Comparison of ENCODE assay signal across 14 cellular contexts in the genomic region with DNA sequence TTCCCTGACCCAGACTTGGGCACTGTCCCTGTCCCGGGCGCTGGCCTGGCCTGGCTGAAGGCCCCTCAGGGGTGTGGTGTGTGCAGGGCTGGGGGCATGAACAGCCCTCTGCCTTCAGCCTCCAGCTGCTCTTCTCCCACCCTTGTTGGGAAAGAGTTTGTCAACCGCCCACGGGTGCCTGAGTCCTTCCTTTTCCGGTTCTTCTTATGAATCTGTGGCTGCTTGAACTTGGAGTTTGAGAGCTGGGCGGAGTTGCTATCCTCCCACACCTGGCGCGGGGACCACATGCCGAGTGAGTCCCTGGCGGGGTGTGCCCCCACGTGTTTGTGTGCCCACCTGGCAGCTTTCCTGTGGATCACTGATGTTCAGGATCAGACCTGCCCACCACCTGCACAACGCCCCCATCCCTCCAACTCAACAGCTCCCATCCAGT. TPM values are rescaled to one million over a fixed set of nuclear protein-coding genes. Genes with fewer than 3 reads are reported as not detected.
DNase-seq lines count a peak whose midpoint lies in the region; ATAC-seq, FAIRE-seq and TF ChIP-seq lines count a peak whose summit lies in the region.
"Had no signal": no experiment of that assay in that cellular context is flagged by ENCODE, and none has a peak within 500 bp of the region (broad histone marks: within the 10 kb centered on the region; RNA-seq: fewer than 3 reads in every experiment).

No MANE protein-coding gene starts in this region.

- peaks cover 0 to 3% (median 0%) of the 10 kb centered on the region in 3 donors for H3K4me1 Mint-ChIP-seq in CD8-positive, alpha-beta memory T cell

- H3K27me3 ChIP-seq in A673 (replicated peaks; ENCODE audit: insufficient read depth, low read depth, low read length, poor library complexity) (no peaks in the 10 kb centered on the region), left lung (peaks cover 0 to 12% of the 10 kb centered on the region in 2 donors)
- no peaks in the 10 kb centered on the region for H3K27me3 ChIP-seq in CD8-positive, alpha-beta memory T cell (ENCODE audit: insufficient read depth, low read length, poor library complexity, severe bottlenecking)
- H3K27me3 ChIP-seq: right atrium auricular region had no signal

- TF ChIP-seq POLR2A in GM12892 (IDR thresholded peaks at IDR 0.05; ENCODE audit: low read depth, low read length): no peak

- H3K36me3 ChIP-seq in A673 (ENCODE audit: insufficient read depth, low read length, poor library complexity, severe bottlenecking) (no peaks in the 10 kb centered on the region), left lung (no peaks in the 10 kb centered on the region)
- no peaks in the 10 kb centered on the region for H3K36me3 ChIP-seq in CD8-positive, alpha-beta memory T cell (ENCODE audit: insufficient read depth, low read length)
- H3K36me3 ChIP-seq: right atrium auricular region had no signal

- peaks cover 4 to 24% of the 10 kb centered on the region in 2 donors for H3K27me3 Mint-ChIP-seq in CD8-positive, alpha-beta memory T cell
- H3K27me3 Mint-ChIP-seq: activated CD4-positive, alpha-beta T cell treated with anti-CD3 and anti-CD28 coated beads for 36 hours had no signal

- H3K27ac Mint-ChIP-seq in CD8-positive, alpha-beta memory T cell: peak overlapping the region in 1 of 8 donors; percentile 24
- H3K27ac Mint-ChIP-seq: activated CD4-positive, alpha-beta T cell treated with anti-CD3 and anti-CD28 coated beads for 36 hours; activated T-helper 2 cell treated with anti-CD3 and anti-CD28 coated beads, Interferon-gamma antibody, Interleukin-2, Interleukin-4, amounts not matched to agents 10 μg/mL and 5 μg/mL and 100 μg/mL, durations not matched to agents 14 hours and 24 hours and 36 hours had no signal

- intact Hi-C loops in A673 (cut with micrococcal nuclease; ENCODE audit: unreplicated experiment) (no loop called here), left lung (cut with DNase I) (no loop called here)

- H3K4me3 Mint-ChIP-seq in CD8-positive, alpha-beta memory T cell: no peak overlapping the region
- H3K4me3 Mint-ChIP-seq: activated CD4-positive, alpha-beta T cell treated with anti-CD3 and anti-CD28 coated beads for 36 hours had no signal

- ATAC-seq in left lung: peak; percentile 53
- ATAC-seq: activated CD4-positive, alpha-beta T cell treated with anti-CD3 and anti-CD28 coated beads for 36 hours; foreskin keratinocyte had no signal

- H3K36me3 Mint-ChIP-seq in CD8-positive, alpha-beta memory T cell: no peaks in the 10 kb centered on the region

- peak; percentile 65 for FAIRE-seq in GM12892 (lab: Jason Lieb, UNC)

- no peaks in the 10 kb centered on the region for H3K9me3 Mint-ChIP-seq in CD8-positive, alpha-beta memory T cell
- H3K9me3 Mint-ChIP-seq: activated T-helper 2 cell treated with anti-CD3 and anti-CD28 coated beads, Interferon-gamma antibody, Interleukin-2, Interleukin-4, amounts not matched to agents 10 μg/mL and 5 μg/mL and 100 μg/mL, durations not matched to agents 14 hours and 24 hours and 36 hours had no signal

- peaks cover 25% of the 10 kb centered on the region for H3K4me1 ChIP-seq in A673 (ENCODE audit: insufficient read depth, low read length, poor library complexity, severe bottlenecking)
- H3K4me1 ChIP-seq in left lung: peaks cover 3 to 24% of the 10 kb centered on the region in 2 donors
- H3K4me1 ChIP-seq in CD8-positive, alpha-beta memory T cell (ENCODE audit: insufficient read depth, low read length): no peaks in the 10 kb centered on the region
- H3K4me1 ChIP-seq: foreskin keratinocyte, right atrium auricular region had no signal

- POLR2A ChIA-PET in A673 (lab: Charles Lee; ENCODE audit: low non-redundant PET): no interaction called here
- POLR2A ChIA-PET in CD8-positive, alpha-beta memory T cell (lab: Charles Lee): no interaction called here

- H3K4me3 ChIP-seq in A673 (ENCODE audit: low read depth, low read length, poor library complexity, severe bottlenecking): no peak overlapping the region
- H3K4me3 ChIP-seq in left lung: no peak overlapping the region
- no peak overlapping the region for H3K4me3 ChIP-seq in CD8-positive, alpha-beta memory T cell (ENCODE audit: low read length)
- H3K4me3 ChIP-seq: right atrium auricular region had no signal

- H3K27ac ChIP-seq in A673 (ENCODE audit: low read depth, low read length, poor library complexity, severe bottlenecking): no peak overlapping the region
- H3K27ac ChIP-seq in left lung: peak overlapping the region in 1 of 2 donors; percentile 13
- no peak overlapping the region for H3K27ac ChIP-seq in CD8-positive, alpha-beta memory T cell (ENCODE audit: low read depth, low read length)
- H3K27ac ChIP-seq: foreskin keratinocyte, right atrium auricular region had no signal

- no peak for TF ChIP-seq CTCF in A673 (conservative IDR thresholded peaks at IDR 0.05; ENCODE audit: low read depth, low read length)
- no peak for TF ChIP-seq CTCF in left lung (IDR thresholded peaks at IDR 0.05)

- no TSS peak for BruUV-seq in A673 (replicated peaks; lab: Mats Ljungman, UMichigan)

- CTCF ChIA-PET in A673 (lab: Charles Lee): no interaction called here
- CTCF ChIA-PET in CD8-positive, alpha-beta memory T cell (lab: Charles Lee): no interaction called here

- DNase-seq in A673 (ENCODE audit: low spot score) (peak; percentile 49), GM12892 (ENCODE audit: insufficient read length) (no peak), NCI-H345 treated with DMSO at 0.1 percent for 48 hours (lab: John Stamatoyannopoulos, UW; ENCODE audit: unreplicated experiment) (peak; percentile 29), left lung (no peak), HuH-7.5 (ENCODE audit: low spot score) (no peak), NCI-H82 (lab: John Stamatoyannopoulos, UW) (no peak), UCSD-AML1 (lab: John Stamatoyannopoulos, UW; ENCODE audit: unreplicated experiment) (no peak)
- DNase-seq in CD8-positive, alpha-beta memory T cell: no peak
- DNase-seq: activated CD4-positive, alpha-beta T cell treated with anti-CD3 and anti-CD28 coated beads for 36 hours; effector memory CD4-positive, alpha-beta T cell; foreskin keratinocyte; SW 1271 had no signal

- H3K9me3 ChIP-seq in A673 (ENCODE audit: low read depth, low read length, poor library complexity, severe bottlenecking) (no peaks in the 10 kb centered on the region), left lung (no peaks in the 10 kb centered on the region)
- no peaks in the 10 kb centered on the region for H3K9me3 ChIP-seq in CD8-positive, alpha-beta memory T cell (ENCODE audit: low read length)
- H3K9me3 ChIP-seq: right atrium auricular region had no signal

RNA-seq across cellular contexts. Expression of a gene that starts 13.4 kb away (rescaled TPM):
- total RNA-seq in A673 (2021) (2.4 and 3.8 TPM in 2 replicates), left lung (10 to 100 TPM in 1 of 2 donors, 1 to 10 TPM in 1; 6.9 to 28.0 TPM)
- polyA plus RNA-seq in GM12892 (2012; ENCODE audit: missing spikeins): 0.32 TPM
- total RNA-seq in CD8-positive, alpha-beta memory T cell: under 1 TPM; 0.16 to 0.31 TPM
- not detected for polyA plus RNA-seq in CD8-positive, alpha-beta memory T cell
- total RNA-seq: foreskin keratinocyte had no signal
- polyA plus RNA-seq: foreskin keratinocyte had no signal

Comparison
In these comparisons a context has a peak if more than half of its experiments do, and no peak if none do; other contexts are left out.
1. DNase-seq: peak in A673 (single experiment) and NCI-H345 treated with DMSO at 0.1 percent for 48 hours (single experiment); none in GM12892 (single experiment), left lung (0 of 2), HuH-7.5 (single experiment), CD8-positive, alpha-beta memory T cell (0 of 5), NCI-H82 (single experiment) and UCSD-AML1 (single experiment).